ENCODE assay signal across 1 cellular context in the genomic region with DNA sequence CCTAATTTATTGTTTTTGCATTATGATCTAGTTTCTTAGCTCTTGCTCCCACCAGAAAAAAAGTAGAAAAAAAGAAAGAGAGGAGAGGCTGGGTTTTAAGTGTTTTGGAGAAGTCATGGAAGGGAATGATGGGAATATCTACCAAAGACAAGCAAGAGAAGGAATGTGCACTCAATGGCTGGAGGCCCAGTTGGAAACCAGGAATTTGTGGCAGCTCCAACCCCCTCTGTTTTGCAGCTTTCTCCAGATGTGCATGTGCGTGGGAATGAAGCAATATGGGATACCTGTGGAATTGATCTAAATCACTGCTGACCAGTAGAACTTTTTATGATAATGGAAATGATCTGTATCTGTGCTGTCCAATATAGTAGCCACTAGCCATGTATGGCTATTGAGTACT.
TF ChIP-seq lines count a peak whose summit lies in the region.

No MANE protein-coding gene starts in this region.

TF ChIP-seq in IMR-90, 13 proteins besides CTCF, POLR2A, EP300 and RAD21:
- TF ChIP-seq MAFK (IDR thresholded peaks at IDR 0.05; ENCODE audit: low read depth, low read length): no peak
